Comparison of ENCODE assay signal across 9 cellular contexts in genomic region chr3:190322604-190323240, GRCh38. TPM values are rescaled to one million over a fixed set of nuclear protein-coding genes. Genes with fewer than 3 reads are reported as not detected.
A peak's percentile ranks its signal among the peaks of the same experiment; 100 is the strongest.
DNase-seq lines count a peak whose midpoint lies in the region; ATAC-seq and TF ChIP-seq lines count a peak whose summit lies in the region.
"Had no signal": no experiment of that assay in that cellular context is flagged by ENCODE, and none has a peak within 500 bp of the region (broad histone marks: within the 10 kb centered on the region; RNA-seq: fewer than 3 reads in every experiment).

No MANE protein-coding gene starts in this region.

- no peaks in the 10 kb centered on the region for H3K27me3 ChIP-seq in adrenal gland
- no peaks in the 10 kb centered on the region for H3K27me3 ChIP-seq in thyroid gland

- TF ChIP-seq CTCF in adrenal gland (IDR thresholded peaks at IDR 0.05) (peak in 2 of 6 experiments; percentile 22 to 42), thyroid gland (IDR thresholded peaks at IDR 0.05) (no peak)

- no peaks in the 10 kb centered on the region for H3K9me3 ChIP-seq in adrenal gland (replicated peaks in 1 of 3)
- no peaks in the 10 kb centered on the region for H3K9me3 ChIP-seq in thyroid gland

- TF ChIP-seq POLR2A in adrenal gland (IDR thresholded peaks at IDR 0.05) (no peak), thyroid gland (IDR thresholded peaks at IDR 0.05) (no peak)

- 2 to 6% (median 3%) methylated on average over 12 of the region's 12 CpGs for WGBS in adrenal gland, 4 donors
- WGBS in thyroid gland, 2 donors, result 12 to 16% methylated on average over 12 of the region's 12 CpGs

- H3K4me3 ChIP-seq in adrenal gland, result peak overlapping the region in 2 of 4 donors; percentile 90 to 96
- H3K4me3 ChIP-seq in thyroid gland (replicated peaks in 1 of 3), result peak overlapping the region in 2 of 3 donors; percentile 18 to 61

- H3K27me3 Mint-ChIP-seq in T-helper 2 cell treated with Interferon-gamma antibody and Interleukin-4, amounts not matched to agents 5 μg/mL and 100 μg/mL, for 36 hours (ENCODE audit: low read depth), result peaks cover 16% of the 10 kb centered on the region

- intact Hi-C loops in adrenal gland (cut with DNase I), result loop anchor here (2.0 to 10.0 kb wide), 4 partner anchors 62 to 102 kb away; partner anchors contain the start of gene CLDN16 (in 1 of the 2)
- intact Hi-C loops in thyroid gland (cut with DNase I), result loop anchor here (10.0 kb wide), 1 partner anchor 358 kb away; no protein-coding TSS in a partner anchor

- H3K36me3 ChIP-seq in adrenal gland (replicated peaks in 1 of 2) (no peaks in the 10 kb centered on the region), thyroid gland (no peaks in the 10 kb centered on the region)

- DNase-seq in T-helper 2 cell treated with Interferon-gamma antibody and Interleukin-4, amounts not matched to agents 5 μg/mL and 100 μg/mL, for 36 hours (ENCODE audit: low spot score), result no peak
- DNase-seq in T-helper 2 cell (no peak), adrenal gland (peak; percentile 77 to 86 (median 81)), iris pigment epithelial cell (ENCODE audit: low read depth) (peak; percentile 37), thyroid gland (no peak)
- no peak for DNase-seq in activated CD4-positive, CD25-positive, alpha-beta regulatory T cell (lab: John Stamatoyannopoulos, UW)
- DNase-seq: DMS79 had no signal

- no peak for ATAC-seq in GM21515 (IDR thresholded peaks at IDR 0.05; ENCODE audit: unreplicated experiment)
- no peak for ATAC-seq in GM19324 (IDR thresholded peaks at IDR 0.05; ENCODE audit: low FRiP score, unreplicated experiment)

- no peaks in the 10 kb centered on the region for H3K9me3 Mint-ChIP-seq in T-helper 2 cell treated with Interferon-gamma antibody and Interleukin-4, amounts not matched to agents 5 μg/mL and 100 μg/mL, for 36 hours

- peaks cover 29% of the 10 kb centered on the region for H3K4me1 Mint-ChIP-seq in T-helper 2 cell treated with Interferon-gamma antibody and Interleukin-4, amounts not matched to agents 5 μg/mL and 100 μg/mL, for 36 hours (ENCODE audit: low read depth)

- H3K4me1 ChIP-seq in adrenal gland (replicated peaks in 1 of 2) (peaks cover 26 to 37% of the 10 kb centered on the region in 2 donors), thyroid gland (peaks cover 4 to 15% of the 10 kb centered on the region in 2 donors)

- H3K4me3 Mint-ChIP-seq in T-helper 2 cell treated with Interferon-gamma antibody and Interleukin-4, amounts not matched to agents 5 μg/mL and 100 μg/mL, for 36 hours, result peak overlapping the region; percentile 62

- peak overlapping the region; percentile 23 for H3K27ac Mint-ChIP-seq in T-helper 2 cell treated with Interferon-gamma antibody and Interleukin-4, amounts not matched to agents 5 μg/mL and 100 μg/mL, for 36 hours

- H3K27ac ChIP-seq in adrenal gland, result peak overlapping the region; percentile 37 to 93 (median 74)
- no peak overlapping the region for H3K27ac ChIP-seq in thyroid gland

- no peaks in the 10 kb centered on the region for H3K36me3 Mint-ChIP-seq in T-helper 2 cell treated with Interferon-gamma antibody and Interleukin-4, amounts not matched to agents 5 μg/mL and 100 μg/mL, for 36 hours (ENCODE audit: low read depth)

RNA-seq across cellular contexts. Expression of gene CLDN1, which starts 0.5 kb away (rescaled TPM):
- 100 to 1,000 TPM in 1 of 8 donors, 10 to 100 TPM in 7; 15.6 to 155 (median 76.2) TPM for total RNA-seq in adrenal gland
- 10 to 100 TPM; 28.2 to 53.4 (median 39.3) TPM for polyA plus RNA-seq in adrenal gland
- total RNA-seq in thyroid gland, result 10 to 100 TPM in 2 of 4 donors, 1 to 10 TPM in 2; 5.1 to 29.2 (median 8.5) TPM

Comparison
In these comparisons a context has a peak if more than half of its experiments do, and no peak if none do; other contexts are left out.
1. DNase-seq: peak in adrenal gland (7 of 7) and iris pigment epithelial cell (single experiment); none in T-helper 2 cell treated with Interferon-gamma antibody and Interleukin-4, amounts not matched to agents 5 μg/mL and 100 μg/mL, for 36 hours (single experiment), T-helper 2 cell (0 of 5), thyroid gland (0 of 2) and activated CD4-positive, CD25-positive, alpha-beta regulatory T cell (0 of 4).
2. H3K27ac ChIP-seq: peak in adrenal gland (5 of 5); none in thyroid gland (0 of 3).